ENCODE assay signal across 8 cellular contexts in genomic region chr16:4506450-4506849, GRCh38. TPM values are rescaled to one million over a fixed set of nuclear protein-coding genes. Genes with fewer than 3 reads are reported as not detected.
DNase-seq lines count a peak whose midpoint lies in the region; ATAC-seq and TF ChIP-seq lines count a peak whose summit lies in the region.

No MANE protein-coding gene starts in this region.

- POLR2A ChIA-PET in Caco-2 (lab: Charles Lee), result no interaction called here
- POLR2A ChIA-PET in HCT116 (lab: Charles Lee), result no interaction called here

- no TSS peak for BruUV-seq in Caco-2 (replicated peaks; lab: Mats Ljungman, UMichigan)
- BruUV-seq in HCT116 (replicated peaks; lab: Mats Ljungman, UMichigan), result no TSS peak

- intact Hi-C loops in Caco-2 (cut with micrococcal nuclease; ENCODE audit: unreplicated experiment), result loop anchor here (1.0 to 2.0 kb wide), 2 partner anchors 42 to 79 kb away; no protein-coding TSS in a partner anchor
- intact Hi-C loops in HCT116 (cut with micrococcal nuclease), result loop anchor here (1.0 kb wide), 2 partner anchors 42 to 79 kb away; no protein-coding TSS in a partner anchor
- intact Hi-C loops in activated CD4-positive, alpha-beta T cell treated with anti-CD3 and anti-CD28 coated beads, Interleukin-2, amount 10 ng/mL, durations not matched to agents 24 days and 14 days (cut with micrococcal nuclease), result loop anchor here (1.0 kb wide), 2 partner anchors 42 to 79 kb away; no protein-coding TSS in a partner anchor

- H2AFZ ChIP-seq in HCT116 (ENCODE audit: low read depth, low read length, poor library complexity, severe bottlenecking), result no peak overlapping the region

- peak; percentile 93 for ATAC-seq in HCT116
- ATAC-seq in HG02884 (IDR thresholded peaks at IDR 0.05; ENCODE audit: unreplicated experiment), result no peak

- H3K27ac Mint-ChIP-seq in Caco-2 (ENCODE audit: unreplicated experiment), result no peak overlapping the region
- H3K27ac Mint-ChIP-seq in activated CD4-positive, alpha-beta T cell treated with anti-CD3 and anti-CD28 coated beads, Interleukin-2, amount 10 ng/mL, durations not matched to agents 24 days and 14 days, result peak overlapping the region; percentile 87

- peaks cover 4% of the 10 kb centered on the region; the same call in 1 of the 2 replicates for H4K20me1 ChIP-seq in HCT116 (ENCODE audit: insufficient read depth)

- peaks cover 1% of the 10 kb centered on the region for H3K4me1 Mint-ChIP-seq in Caco-2 (ENCODE audit: low read depth, unreplicated experiment)
- peaks cover 44% of the 10 kb centered on the region for H3K4me1 Mint-ChIP-seq in activated CD4-positive, alpha-beta T cell treated with anti-CD3 and anti-CD28 coated beads, Interleukin-2, amount 10 ng/mL, durations not matched to agents 24 days and 14 days

- no peak overlapping the region for H3K4me2 ChIP-seq in HCT116 (ENCODE audit: low read length)

- peak; percentile 77 to 82 for TF ChIP-seq CTCF in Caco-2 (IDR thresholded peaks at IDR 0.05; ENCODE audit: insufficient read depth in 1 of 2, low read depth in 1 of 2, low read length in 1 of 2, severe bottlenecking in 1 of 2, unreplicated experiment in 1 of 2)
- peak; percentile 70 to 84 (median 80) for TF ChIP-seq CTCF in HCT116 (IDR thresholded peaks at IDR 0.05 in 2 of 3, conservative IDR thresholded peaks at IDR 0.05 in 1 of 3; ENCODE audit: borderline replicate concordance in 1 of 3, insufficient read depth in 1 of 3, low read depth in 2 of 3, low read length in 2 of 3)

- no peaks in the 10 kb centered on the region for H3K9me3 Mint-ChIP-seq in Caco-2 (ENCODE audit: unreplicated experiment)
- H3K9me3 Mint-ChIP-seq in activated CD4-positive, alpha-beta T cell treated with anti-CD3 and anti-CD28 coated beads, Interleukin-2, amount 10 ng/mL, durations not matched to agents 24 days and 14 days, result no peaks in the 10 kb centered on the region

- H3K79me2 ChIP-seq in HCT116 (ENCODE audit: insufficient read depth, low read length), result peaks cover 38% of the 10 kb centered on the region

- H3K9ac ChIP-seq in HCT116 (ENCODE audit: low read length), result 0 out of 2 replicates have a peak overlapping the region, but pooled peaks have one; percentile 27

- no peak overlapping the region for H3K4me3 ChIP-seq in Caco-2 (ENCODE audit: low read depth, low read length)
- no peak overlapping the region for H3K4me3 ChIP-seq in HCT116 (replicated peaks in 1 of 2; ENCODE audit: low read depth in 1 of 2, low read length in 2 of 2)

- RAD21 ChIA-PET in HCT116 (lab: Charles Lee; ENCODE audit: low non-redundant PET in 1 of 2, low total read pairs in 2 of 2, uncharacterized antibody in 2 of 2, unreplicated experiment in 2 of 2), result interaction anchor here in 1 of 2 experiments (0.9 kb wide), 1 partner anchor 42 kb away, joined by 3 read pairs; no protein-coding TSS in a partner anchor

- H3K36me3 ChIP-seq in Caco-2 (ENCODE audit: control insufficient read depth, insufficient read depth, low read length), result peaks cover 5% of the 10 kb centered on the region; the same call in 1 of the 2 replicates
- H3K36me3 ChIP-seq in HCT116 (ENCODE audit: control insufficient read depth in 1 of 2, insufficient read depth in 2 of 2, low read length in 2 of 2), result peaks cover 23 to 40% of the 10 kb centered on the region in 2 experiments

- no peaks in the 10 kb centered on the region for H3K27me3 Mint-ChIP-seq in Caco-2 (ENCODE audit: insufficient read depth, unreplicated experiment)
- H3K27me3 Mint-ChIP-seq in activated CD4-positive, alpha-beta T cell treated with anti-CD3 and anti-CD28 coated beads, Interleukin-2, amount 10 ng/mL, durations not matched to agents 24 days and 14 days, result no peaks in the 10 kb centered on the region

- no peak overlapping the region for H3K4me3 Mint-ChIP-seq in Caco-2 (ENCODE audit: unreplicated experiment)
- H3K4me3 Mint-ChIP-seq in activated CD4-positive, alpha-beta T cell treated with anti-CD3 and anti-CD28 coated beads, Interleukin-2, amount 10 ng/mL, durations not matched to agents 24 days and 14 days, result peak overlapping the region; percentile 80

- peaks cover 36% of the 10 kb centered on the region for H3K36me3 Mint-ChIP-seq in Caco-2 (ENCODE audit: insufficient read depth, unreplicated experiment)
- peaks cover 33% of the 10 kb centered on the region for H3K36me3 Mint-ChIP-seq in activated CD4-positive, alpha-beta T cell treated with anti-CD3 and anti-CD28 coated beads, Interleukin-2, amount 10 ng/mL, durations not matched to agents 24 days and 14 days (ENCODE audit: low read depth)

- no peak overlapping the region for H3K27ac ChIP-seq in HCT116 (ENCODE audit: low read depth, low read length)

- H3K9me3 ChIP-seq in Caco-2 (no peaks in the 10 kb centered on the region), HCT116 (ENCODE audit: control insufficient read depth in 1 of 2, insufficient read depth in 1 of 2, low read depth in 1 of 2, low read length in 2 of 2) (no peaks in the 10 kb centered on the region)

- CTCF ChIA-PET in Caco-2 (lab: Charles Lee) (interaction anchor here (0.6 to 2.1 kb wide), 3 partner anchors 12 to 42 kb away, joined by 3 to 10 read pairs (median 4); partner anchors contain the start of gene CDIP1), HCT116 (lab: Charles Lee) (interaction anchor here (0.7 to 1.9 kb wide), 4 partner anchors 10 to 110 kb away, joined by 3 to 6 read pairs (median 3); no protein-coding TSS in a partner anchor)

- TF ChIP-seq POLR2A in HCT116 (IDR thresholded peaks at IDR 0.05; ENCODE audit: borderline replicate concordance, extremely low read depth, insufficient read depth, insufficient read length), result no peak

- DNase-seq in Caco-2 (peak; percentile 58), HCT116 (ENCODE audit: low read depth, low spot score) (peak; percentile 39), NCI-H446 (lab: John Stamatoyannopoulos, UW) (peak; percentile 41 to 78), dermis microvascular lymphatic vessel endothelial cell (ENCODE audit: low read depth in 2 of 2) (peak; percentile 55 to 80), medulla oblongata (ENCODE audit: extremely low spot score) (peak; percentile 95)
- peak; percentile 88 for DNase-seq in activated CD4-positive, alpha-beta T cell treated with anti-CD3 and anti-CD28 coated beads, Interleukin-2, amount 10 ng/mL, durations not matched to agents 24 days and 14 days
- DNase-seq in stimulated activated CD8-positive, alpha-beta memory T cell treated with anti-CD3 and anti-CD28 coated beads, Interleukin-4, amount 100 ng/mL, for 48 hours, result peak; percentile 63

- peak; percentile 80 for TF ChIP-seq RAD21 in HCT116 (IDR thresholded peaks at IDR 0.05; ENCODE audit: low read depth)

- H3K27me3 ChIP-seq in Caco-2 (replicated peaks; ENCODE audit: control insufficient read depth, insufficient read depth, low read length), result no peaks in the 10 kb centered on the region
- no peaks in the 10 kb centered on the region for H3K27me3 ChIP-seq in HCT116 (ENCODE audit: insufficient read depth, low read length)

- H3K4me1 ChIP-seq in Caco-2 (no peaks in the 10 kb centered on the region), HCT116 (ENCODE audit: control insufficient read depth in 1 of 2, insufficient read depth in 2 of 2, low read length in 2 of 2) (peaks cover 0 to 10% of the 10 kb centered on the region in 2 experiments; a peak in 1 of 4 replicates)

- H3K9me2 ChIP-seq in HCT116 (ENCODE audit: insufficient read depth), result no peaks in the 10 kb centered on the region

TF ChIP-seq in HCT116, 20 proteins besides CTCF, POLR2A, EP300 and RAD21 (continues in another document):
- TF ChIP-seq EZH2 (IDR thresholded peaks at IDR 0.05), result no peak
- no peak for TF ChIP-seq FOSL1 (IDR thresholded peaks at IDR 0.05; ENCODE audit: low read depth)
- TF ChIP-seq ZFX (IDR thresholded peaks at IDR 0.05), result no peak
- TF ChIP-seq YY1 (IDR thresholded peaks at IDR 0.05; ENCODE audit: extremely low read depth, insufficient replicate concordance, low read depth, low read length), result no peak
- no peak for TF ChIP-seq SIN3A (IDR thresholded peaks at IDR 0.05; ENCODE audit: low read depth)
- TF ChIP-seq CEBPB (IDR thresholded peaks at IDR 0.05; ENCODE audit: low read depth), result no peak

RNA-seq across cellular contexts. Expression of gene HMOX2, which starts 30.3 kb away (rescaled TPM):
- total RNA-seq in Caco-2 (2022) (35.7 and 36.7 TPM in 2 replicates), HCT116 (2021; ENCODE audit: unreplicated experiment) (55.1 TPM), dermis microvascular lymphatic vessel endothelial cell (109 and 153 TPM in 2 replicates)
- 59.4 and 61.2 TPM in 2 replicates for polyA plus RNA-seq in HCT116 (2012)
- total RNA-seq in activated CD4-positive, alpha-beta T cell treated with anti-CD3 and anti-CD28 coated beads, Interleukin-2, amount 10 ng/mL, durations not matched to agents 24 days and 14 days, result 64.3 and 70.0 TPM in 2 replicates

RNA-seq across cellular contexts. Expression of gene NMRAL1, which starts 32.0 kb away (rescaled TPM):
- total RNA-seq in Caco-2 (2022) (68.3 and 71.1 TPM in 2 replicates), HCT116 (2021; ENCODE audit: unreplicated experiment) (76.7 TPM), dermis microvascular lymphatic vessel endothelial cell (57.6 and 65.2 TPM in 2 replicates)
- polyA plus RNA-seq in HCT116 (2012), result 66.3 and 79.9 TPM in 2 replicates
- 32.2 and 34.5 TPM in 2 replicates for total RNA-seq in activated CD4-positive, alpha-beta T cell treated with anti-CD3 and anti-CD28 coated beads, Interleukin-2, amount 10 ng/mL, durations not matched to agents 24 days and 14 days

RNA-seq across cellular contexts. Expression of gene CDIP1, which starts 32.1 kb away (rescaled TPM):
- total RNA-seq in Caco-2 (2022), result 45.0 and 51.7 TPM in 2 replicates
- total RNA-seq in HCT116 (2021; ENCODE audit: unreplicated experiment), result 7.2 TPM
- 6.9 and 7.9 TPM in 2 replicates for polyA plus RNA-seq in HCT116 (2012)
- total RNA-seq in activated CD4-positive, alpha-beta T cell treated with anti-CD3 and anti-CD28 coated beads, Interleukin-2, amount 10 ng/mL, durations not matched to agents 24 days and 14 days, result 49.4 and 55.2 TPM in 2 replicates
- 4.7 and 11.9 TPM in 2 replicates for total RNA-seq in dermis microvascular lymphatic vessel endothelial cell

RNA-seq across cellular contexts. Expression of gene C16orf96, which starts 49.7 kb away (rescaled TPM):
- total RNA-seq in Caco-2 (2022) (0.11 and 0.19 TPM in 2 replicates), HCT116 (2021; ENCODE audit: unreplicated experiment) (0.10 TPM), dermis microvascular lymphatic vessel endothelial cell (not detected in 2 replicates)
- 0.04 TPM in 1 of 2 replicates, not detected in the other for polyA plus RNA-seq in HCT116 (2012)
- total RNA-seq in activated CD4-positive, alpha-beta T cell treated with anti-CD3 and anti-CD28 coated beads, Interleukin-2, amount 10 ng/mL, durations not matched to agents 24 days and 14 days, result not detected in 2 replicates

Comparison
In these comparisons a context has a peak if more than half of its experiments do, and no peak if none do; other contexts are left out.
1. DNase-seq: peak in every context shown above with its lines; median percentile 95 in medulla oblongata; 88 in activated CD4-positive, alpha-beta T cell treated with anti-CD3 and anti-CD28 coated beads, Interleukin-2, amount 10 ng/mL, durations not matched to agents 24 days and 14 days; 68 in dermis microvascular lymphatic vessel endothelial cell; 63 in stimulated activated CD8-positive, alpha-beta memory T cell treated with anti-CD3 and anti-CD28 coated beads, Interleukin-4, amount 100 ng/mL, for 48 hours; 60 in NCI-H446; 58 in Caco-2; 39 in HCT116.